8 cellular contexts compared by ENCODE assay signal in the genomic region with DNA sequence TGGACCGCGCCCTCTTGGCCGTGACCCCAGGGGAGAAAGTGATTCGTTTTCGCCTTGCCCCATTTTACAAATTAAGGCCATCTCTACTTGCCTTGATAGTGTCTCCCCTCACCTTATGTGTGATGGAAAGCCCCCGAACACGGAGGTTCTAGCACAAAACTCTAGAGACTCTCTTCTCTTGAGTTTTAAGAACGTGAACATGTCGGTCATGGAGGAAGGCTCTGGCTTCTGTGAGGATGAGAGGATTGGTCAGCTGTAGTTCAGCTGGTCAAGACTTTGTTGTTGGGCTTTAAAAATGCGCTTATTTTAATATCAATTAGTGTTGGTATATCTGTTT. TPM values are rescaled to one million over a fixed set of nuclear protein-coding genes. Genes with fewer than 3 reads are reported as not detected.
A peak's percentile ranks its signal among the peaks of the same experiment; 100 is the strongest.
DNase-seq lines count a peak whose midpoint lies in the region; ATAC-seq lines count a peak whose summit lies in the region.

No MANE protein-coding gene starts in this region.

- H3K4me3 Mint-ChIP-seq in activated naive CD8-positive, alpha-beta T cell treated with anti-CD3 and anti-CD28 coated beads, Interleukin-2, amount 10 ng/mL, durations not matched to agents 7 days and 5 days = peak overlapping the region; percentile 79

- H3K27me3 Mint-ChIP-seq in activated naive CD8-positive, alpha-beta T cell treated with anti-CD3 and anti-CD28 coated beads, Interleukin-2, amount 10 ng/mL, durations not matched to agents 7 days and 5 days = peaks cover 3% of the 10 kb centered on the region

- H3K9me3 ChIP-seq in iPS-20b (ENCODE audit: insufficient read depth, low read depth, low read length) = no peaks in the 10 kb centered on the region

- H3K9ac ChIP-seq in iPS-20b (ENCODE audit: low read depth, low read length) = peak overlapping the region; percentile 90

- POLR2A ChIA-PET in activated naive CD8-positive, alpha-beta T cell treated with anti-CD3 and anti-CD28 coated beads, Interleukin-2, amount 10 ng/mL, durations not matched to agents 7 days and 5 days (lab: Charles Lee) = no interaction called here

- peaks cover 5% of the 10 kb centered on the region; the same call in 1 of the 2 replicates for H3K4me1 ChIP-seq in iPS-20b (ENCODE audit: insufficient read depth, low read length)

- H3K9me3 Mint-ChIP-seq in activated naive CD8-positive, alpha-beta T cell treated with anti-CD3 and anti-CD28 coated beads, Interleukin-2, amount 10 ng/mL, durations not matched to agents 7 days and 5 days = no peaks in the 10 kb centered on the region

- peaks cover 17% of the 10 kb centered on the region for H3K4me1 Mint-ChIP-seq in activated naive CD8-positive, alpha-beta T cell treated with anti-CD3 and anti-CD28 coated beads, Interleukin-2, amount 10 ng/mL, durations not matched to agents 7 days and 5 days

- H3K36me3 Mint-ChIP-seq in activated naive CD8-positive, alpha-beta T cell treated with anti-CD3 and anti-CD28 coated beads, Interleukin-2, amount 10 ng/mL, durations not matched to agents 7 days and 5 days = peaks cover 15% of the 10 kb centered on the region

- H3K27me3 ChIP-seq in iPS-20b (ENCODE audit: insufficient read depth, low read length) = no peaks in the 10 kb centered on the region

- peak; percentile 36 for ATAC-seq in HG03159 (IDR thresholded peaks at IDR 0.05; ENCODE audit: unreplicated experiment)
- ATAC-seq in activated naive CD8-positive, alpha-beta T cell treated with anti-CD3 and anti-CD28 coated beads, Interleukin-2, amount 10 ng/mL, durations not matched to agents 7 days and 5 days (ENCODE audit: low read depth) = peak; percentile 12
- ATAC-seq in stimulated activated naive CD8-positive, alpha-beta T cell treated with anti-CD3 and anti-CD28 coated beads, Interleukin-15, Interleukin-2, amounts not matched to agents 100 U/mL and 50 U/mL, for 24 hours = no peak

- H3K36me3 ChIP-seq in iPS-20b (ENCODE audit: insufficient read depth, low read depth, low read length) = peaks cover 29% of the 10 kb centered on the region

- no peak overlapping the region for H3K27ac ChIP-seq in iPS-20b (ENCODE audit: low read length)

- H3K27ac Mint-ChIP-seq in activated naive CD8-positive, alpha-beta T cell treated with anti-CD3 and anti-CD28 coated beads, Interleukin-2, amount 10 ng/mL, durations not matched to agents 7 days and 5 days = peak overlapping the region; percentile 81

- DNase-seq in NCI-H345 (lab: John Stamatoyannopoulos, UW) (peak; percentile 25), NCI-H345 treated with DMSO at 0.1 percent for 48 hours (lab: John Stamatoyannopoulos, UW; ENCODE audit: unreplicated experiment) (no peak), foreskin melanocyte (no peak), cortex of kidney (lab: John Stamatoyannopoulos, UW) (no peak)
- DNase-seq in activated naive CD8-positive, alpha-beta T cell treated with anti-CD3 and anti-CD28 coated beads, Interleukin-2, amount 10 ng/mL, durations not matched to agents 7 days and 5 days = no peak
- peak; percentile 8 for DNase-seq in stimulated activated naive CD8-positive, alpha-beta T cell treated with anti-CD3 and anti-CD28 coated beads, Interleukin-15, Interleukin-2, amounts not matched to agents 100 U/mL and 50 U/mL, for 24 hours

- peak overlapping the region; percentile 97 for H3K4me3 ChIP-seq in iPS-20b (ENCODE audit: low read length)

RNA-seq across cellular contexts. Expression of gene DYNC1I2, which starts 0.8 kb away (rescaled TPM):
- 10 to 100 TPM; 46.3 to 48.9 TPM for total RNA-seq in activated naive CD8-positive, alpha-beta T cell treated with anti-CD3 and anti-CD28 coated beads, Interleukin-2, amount 10 ng/mL, durations not matched to agents 7 days and 5 days

Comparison
In these comparisons a context has a peak if more than half of its experiments do, and no peak if none do; other contexts are left out.
1. DNase-seq: peak in NCI-H345 (single experiment) and stimulated activated naive CD8-positive, alpha-beta T cell treated with anti-CD3 and anti-CD28 coated beads, Interleukin-15, Interleukin-2, amounts not matched to agents 100 U/mL and 50 U/mL, for 24 hours (single experiment); none in NCI-H345 treated with DMSO at 0.1 percent for 48 hours (single experiment), activated naive CD8-positive, alpha-beta T cell treated with anti-CD3 and anti-CD28 coated beads, Interleukin-2, amount 10 ng/mL, durations not matched to agents 7 days and 5 days (single experiment), foreskin melanocyte (single experiment) and cortex of kidney (single experiment).